Comparison of ENCODE assay signal across 18 cellular contexts in genomic region chr1:35288761-35289160, GRCh38. TPM values are rescaled to one million over a fixed set of nuclear protein-coding genes. Genes with fewer than 3 reads are reported as not detected.
A peak's percentile ranks its signal among the peaks of the same experiment; 100 is the strongest.
DNase-seq lines count a peak whose midpoint lies in the region; ATAC-seq, FAIRE-seq and TF ChIP-seq lines count a peak whose summit lies in the region.
"Had no signal": no experiment of that assay in that cellular context is flagged by ENCODE, and none has a peak within 500 bp of the region (broad histone marks: within the 10 kb centered on the region; RNA-seq: fewer than 3 reads in every experiment).

No MANE protein-coding gene starts in this region.

- H3K4me2 ChIP-seq in A549 (peak overlapping the region; percentile 34), mammary epithelial cell (ENCODE audit: insufficient read depth, low read depth, low read length) (peak overlapping the region; percentile 56)

- CTCF ChIA-PET in A549 (lab: Yijun Ruan, JAX) (no interaction called here), mammary epithelial cell (lab: Charles Lee; ENCODE audit: low non-redundant PET) (interaction anchor here (0.8 kb wide), 1 partner anchor 530 kb away, joined by 7 read pairs; no protein-coding TSS in a partner anchor)

- BruUV-seq in mammary epithelial cell (replicated peaks; lab: Mats Ljungman, UMichigan) = no TSS peak

- H3K27me3 ChIP-seq in mammary epithelial cell (ENCODE audit: insufficient read depth, low read length) (no peaks in the 10 kb centered on the region), upper lobe of right lung (no peaks in the 10 kb centered on the region)

- H3K4me1 ChIP-seq in A549 (peaks cover 18% of the 10 kb centered on the region), mammary epithelial cell (ENCODE audit: insufficient read depth, low read length) (peaks cover 18% of the 10 kb centered on the region), upper lobe of right lung (peaks cover 16% of the 10 kb centered on the region)

- no peak overlapping the region for H3K9ac ChIP-seq in mammary epithelial cell (ENCODE audit: insufficient read depth, low read length)

- in situ Hi-C loops in mammary epithelial cell (cut with MboI; ENCODE audit: low sequenced_read_pairs in 2 of 2) = no loop called here
- in situ Hi-C loops in GM13976 (cut with MboI; ENCODE audit: low sequenced_read_pairs, unreplicated experiment) = no loop called here

- no peak for TF ChIP-seq EP300 in A549 (IDR thresholded peaks at IDR 0.05)

- no peak overlapping the region for H3K4me3 ChIP-seq in A549
- no peak overlapping the region for H3K4me3 ChIP-seq in mammary epithelial cell (replicated peaks in 1 of 3; ENCODE audit: insufficient read depth in 1 of 3, low read depth in 2 of 3, low read length in 3 of 3)
- no peak overlapping the region for H3K4me3 ChIP-seq in upper lobe of right lung
- H3K4me3 ChIP-seq: psoas muscle had no signal

- no peak overlapping the region for H2AFZ ChIP-seq in mammary epithelial cell (ENCODE audit: low read depth, low read length)

- TF ChIP-seq CTCF in A549 (IDR thresholded peaks at IDR 0.05) = no peak
- no peak for TF ChIP-seq CTCF in mammary epithelial cell (conservative IDR thresholded peaks at IDR 0.05 in 1 of 2, IDR thresholded peaks at IDR 0.05 in 1 of 2; ENCODE audit: extremely low read depth in 1 of 2, insufficient read depth in 1 of 2, low read depth in 1 of 2, low read length in 2 of 2)
- TF ChIP-seq CTCF in upper lobe of right lung (IDR thresholded peaks at IDR 0.05) = no peak
- no peak for TF ChIP-seq CTCF in GM13976 (IDR thresholded peaks at IDR 0.05; ENCODE audit: borderline replicate concordance, control extremely low read depth, extremely low read depth, insufficient read depth, missing control alignments)

- dilution Hi-C loops in mammary epithelial cell (cut with HindIII; ENCODE audit: low sequenced_read_pairs) = no loop called here

- no peak for DNase-seq in A549 (ENCODE audit: low read depth in 1 of 2, low spot score in 1 of 2)
- DNase-seq in LHCN-M2 (ENCODE audit: low read depth) = peak; percentile 79
- DNase-seq in mammary epithelial cell = peak; percentile 43
- peak; percentile 88 for DNase-seq in kidney tubule cell (ENCODE audit: low spot score)
- no peak for DNase-seq in occipital lobe (lab: John Stamatoyannopoulos, UW)
- no peak for DNase-seq in upper lobe of right lung
- DNase-seq in GM13976 (ENCODE audit: low spot score) = no peak
- DNase-seq in SIG-M5 treated with dmso at 0.1 percent for 504 hours (lab: John Stamatoyannopoulos, UW; ENCODE audit: unreplicated experiment) = no peak
- DNase-seq: activated CD4-positive, alpha-beta memory T cell treated with anti-CD3 and anti-CD28 coated beads for 36 hours; activated effector memory CD4-positive, alpha-beta T cell treated with anti-CD3 and anti-CD28 coated beads, Interleukin-2, amount 50 U/mL, for 16 hours; central memory CD4-positive, alpha-beta T cell; DMS 273 treated with DMSO at 0.1 percent for 48 hours; H7; midbrain; NCI-H1092; psoas muscle; stimulated activated CD4-positive, alpha-beta T cell treated with anti-CD3 and anti-CD28 coated beads, Interleukin-2, amount 100 ng/mL, for 24 hours had no signal

- no peaks in the 10 kb centered on the region for H4K20me1 ChIP-seq in mammary epithelial cell (ENCODE audit: insufficient read depth, low read length)

- intact Hi-C loops in mammary epithelial cell (cut with micrococcal nuclease) = no loop called here
- intact Hi-C loops in upper lobe of right lung (cut with DNase I) = no loop called here

- H3K9me3 ChIP-seq in A549 = no peaks in the 10 kb centered on the region; the same call in 2 of the 3 replicates
- peaks cover 8% of the 10 kb centered on the region for H3K9me3 ChIP-seq in mammary epithelial cell (replicated peaks; ENCODE audit: insufficient read depth, low read length)
- H3K9me3 ChIP-seq in upper lobe of right lung = no peaks in the 10 kb centered on the region
- H3K9me3 ChIP-seq: psoas muscle had no signal

- peaks cover 2% of the 10 kb centered on the region for H3K36me3 ChIP-seq in mammary epithelial cell (ENCODE audit: insufficient read depth, low read length)
- H3K36me3 ChIP-seq in upper lobe of right lung = peaks cover 4% of the 10 kb centered on the region

- H3K79me2 ChIP-seq in mammary epithelial cell (ENCODE audit: insufficient read depth, low read length) = peaks cover 84% of the 10 kb centered on the region

- no peak for TF ChIP-seq POLR2A in A549 (IDR thresholded peaks at IDR 0.05; ENCODE audit: low read length)

- no peak for FAIRE-seq in A549 (lab: Jason Lieb, UNC)
- FAIRE-seq: urothelium cell line had no signal

- POLR2A ChIA-PET in A549 (lab: Yijun Ruan, JAX) = interaction anchor here (0.7 kb wide), 1 partner anchor 21 kb away, joined by 3 read pairs; no protein-coding TSS in a partner anchor

- H3K27ac ChIP-seq in A549 = no peak overlapping the region
- H3K27ac ChIP-seq in mammary epithelial cell (ENCODE audit: insufficient read depth, low read depth, low read length) = peak overlapping the region; percentile 71
- no peak overlapping the region for H3K27ac ChIP-seq in upper lobe of right lung
- H3K27ac ChIP-seq: psoas muscle had no signal

- ATAC-seq in A549 = 0 out of 6 replicates have a peak, but pooled peaks of 1 of the 2 experiments have one; percentile 26
- no peak for ATAC-seq in upper lobe of right lung
- ATAC-seq: psoas muscle had no signal

- TF ChIP-seq RAD21 in A549 (conservative IDR thresholded peaks at IDR 0.05 in 1 of 2, IDR thresholded peaks at IDR 0.05 in 1 of 2) = no peak

TF ChIP-seq in A549, 52 proteins besides CTCF, POLR2A, EP300 and RAD21:
- no peak for TF ChIP-seq TFCP2L1 (CRISPR knock-in tag; IDR thresholded peaks at IDR 0.05)
- TF ChIP-seq CBX2 (IDR thresholded peaks at IDR 0.05; ENCODE audit: borderline replicate concordance, low read depth) = no peak
- TF ChIP-seq CEBPB (IDR thresholded peaks at IDR 0.05) = no peak
- TF ChIP-seq NPAS2 (CRISPR knock-in tag; IDR thresholded peaks at IDR 0.05; ENCODE audit: borderline replicate concordance) = no peak
- no peak for TF ChIP-seq KDM1A (IDR thresholded peaks at IDR 0.05; ENCODE audit: low read depth)
- TF ChIP-seq SREBF2 (IDR thresholded peaks at IDR 0.05) = no peak
- no peak for TF ChIP-seq MAFK (IDR thresholded peaks at IDR 0.05; ENCODE audit: partially characterized antibody)
- no peak for TF ChIP-seq HMGXB4 (CRISPR knock-in tag; IDR thresholded peaks at IDR 0.05; ENCODE audit: borderline replicate concordance)
- no peak for TF ChIP-seq CHD2 (IDR thresholded peaks at IDR 0.05; ENCODE audit: low read length, partially characterized antibody)
- TF ChIP-seq FOSB (CRISPR knock-in tag; IDR thresholded peaks at IDR 0.05) = no peak
- no peak for TF ChIP-seq EHMT2 (IDR thresholded peaks at IDR 0.05; ENCODE audit: low read depth)
- TF ChIP-seq, protein P1, sequence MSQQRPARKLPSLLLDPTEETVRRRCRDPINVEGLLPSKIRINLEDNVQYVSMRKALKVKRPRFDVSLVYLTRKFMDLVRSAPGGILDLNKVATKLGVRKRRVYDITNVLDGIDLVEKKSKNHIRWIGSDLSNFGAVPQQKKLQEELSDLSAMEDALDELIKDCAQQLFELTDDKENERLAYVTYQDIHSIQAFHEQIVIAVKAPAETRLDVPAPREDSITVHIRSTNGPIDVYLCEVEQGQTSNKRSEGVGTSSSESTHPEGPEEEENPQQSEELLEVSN (IDR thresholded peaks at IDR 0.05; ENCODE audit: borderline replicate concordance, low read depth) = no peak
- no peak for TF ChIP-seq HDAC2 (IDR thresholded peaks at IDR 0.05)
- TF ChIP-seq ZFP36 (IDR thresholded peaks at IDR 0.05; ENCODE audit: borderline replicate concordance, partially characterized antibody) = no peak
- TF ChIP-seq, protein P2, sequence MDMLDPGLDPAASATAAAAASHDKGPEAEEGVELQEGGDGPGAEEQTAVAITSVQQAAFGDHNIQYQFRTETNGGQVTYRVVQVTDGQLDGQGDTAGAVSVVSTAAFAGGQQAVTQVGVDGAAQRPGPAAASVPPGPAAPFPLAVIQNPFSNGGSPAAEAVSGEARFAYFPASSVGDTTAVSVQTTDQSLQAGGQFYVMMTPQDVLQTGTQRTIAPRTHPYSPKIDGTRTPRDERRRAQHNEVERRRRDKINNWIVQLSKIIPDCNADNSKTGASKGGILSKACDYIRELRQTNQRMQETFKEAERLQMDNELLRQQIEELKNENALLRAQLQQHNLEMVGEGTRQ (IDR thresholded peaks at IDR 0.05) = no peak
- TF ChIP-seq MAZ (IDR thresholded peaks at IDR 0.05; ENCODE audit: borderline replicate concordance, low read depth, low read length) = no peak
- TF ChIP-seq JUN (IDR thresholded peaks at IDR 0.05) = no peak

RNA-seq across cellular contexts. Expression of gene ZMYM4, which starts 20.3 kb away (rescaled TPM):
- polyA plus RNA-seq in A549 (2011; rRNA removed) = 30.8 and 36.3 TPM in 2 replicates
- polyA plus RNA-seq in A549 (2012; cell fraction: cytosol; rRNA removed) = 4.9 and 5.5 TPM in 2 replicates
- polyA plus RNA-seq in A549 (2012; cell fraction: nucleus; rRNA removed) = 4.1 and 5.7 TPM in 2 replicates
- polyA plus RNA-seq in A549 (2017; fragmentation: RNase III; extraction: RNeasy Plus Mini Kit Qiagen cat#74134 plus additional on column Dnase treatment) = 12.2 to 12.7 TPM (median 12.6 TPM) in 3 replicates
- polyA minus RNA-seq in A549 (2011; rRNA and poly(A)+ RNA removed) = 28.9 and 33.2 TPM in 2 replicates
- 41.7 and 43.7 TPM in 2 replicates for total RNA-seq in LHCN-M2 (2014; rRNA removed)
- 13.8 TPM for polyA plus RNA-seq in LHCN-M2 (2012)
- total RNA-seq in mammary epithelial cell = 10 to 100 TPM; 34.3 to 47.9 TPM
- polyA plus RNA-seq in mammary epithelial cell = 17.0 TPM
- 36.7 TPM for polyA minus RNA-seq in mammary epithelial cell
- 108 TPM for total RNA-seq in occipital lobe
- 48.1 TPM for total RNA-seq in upper lobe of right lung

Comparison
In these comparisons a context has a peak if more than half of its experiments do, and no peak if none do; other contexts are left out.
1. DNase-seq: peak in LHCN-M2 (single experiment), mammary epithelial cell (single experiment) and kidney tubule cell (single experiment); none in A549 (0 of 2), occipital lobe (single experiment), upper lobe of right lung (single experiment), GM13976 (single experiment) and SIG-M5 treated with dmso at 0.1 percent for 504 hours (single experiment).